In the genomic region with DNA sequence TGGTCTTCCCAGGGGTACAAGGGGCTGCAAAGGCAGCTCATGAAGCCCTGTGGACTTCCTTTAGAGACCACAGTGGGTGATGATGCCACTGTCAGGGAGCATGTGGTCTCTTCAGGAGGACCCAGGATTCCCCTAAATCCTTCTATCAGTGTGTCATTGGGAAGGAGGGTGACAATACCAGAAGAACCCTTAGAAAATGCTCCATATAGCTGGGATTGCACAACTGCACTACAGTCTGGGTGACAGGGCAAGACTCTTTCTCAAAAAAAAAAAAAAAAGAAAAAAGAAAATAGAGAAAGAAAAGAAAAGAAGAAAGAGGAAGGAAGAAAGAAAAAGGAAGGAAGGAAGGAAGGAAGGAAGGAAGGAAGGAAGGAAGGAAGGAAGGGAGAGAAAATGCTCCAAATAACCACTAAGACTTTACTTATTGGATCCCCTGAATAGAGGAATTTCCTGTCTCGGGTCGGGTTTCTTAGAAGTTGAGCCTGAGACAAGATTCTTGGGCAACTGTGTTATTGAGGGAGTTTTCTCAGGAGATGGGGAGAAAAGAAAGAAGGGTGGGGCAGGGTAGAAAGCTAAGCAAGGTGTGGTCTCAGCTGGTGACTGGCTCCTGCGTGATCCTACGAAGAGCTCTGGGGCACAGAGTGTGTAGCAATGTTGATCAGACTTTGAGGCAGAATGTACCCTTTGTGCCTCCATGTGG, we compare ENCODE assay signal across 24 cellular contexts.
DNase-seq lines count a peak whose midpoint lies in the region; ATAC-seq and TF ChIP-seq lines count a peak whose summit lies in the region.
"Had no signal": no experiment of that assay in that cellular context is flagged by ENCODE, and none has a peak within 500 bp of the region (broad histone marks: within the 10 kb centered on the region; RNA-seq: fewer than 3 reads in every experiment).

No MANE protein-coding gene starts in this region.

- no peak for ATAC-seq in GM21360 (IDR thresholded peaks at IDR 0.05; ENCODE audit: unreplicated experiment)
- ATAC-seq: A549, GM12878 had no signal

- peaks cover 84% of the 10 kb centered on the region for H3K4me1 ChIP-seq in A673 (ENCODE audit: insufficient read depth, low read length, poor library complexity, severe bottlenecking)
- H3K4me1 ChIP-seq: A549, BE2C, BLaER1 had no signal

- TF ChIP-seq CTCF in A673 (conservative IDR thresholded peaks at IDR 0.05; ENCODE audit: low read depth, low read length), result no peak

- CTCF ChIA-PET in A673 (lab: Charles Lee), result interaction anchor here (0.5 to 2.6 kb wide), 5 partner anchors 28 to 1516 kb away, joined by 3 to 19 read pairs (median 3); no protein-coding TSS in a partner anchor

- H3K36me3 ChIP-seq in A673 (ENCODE audit: insufficient read depth, low read length, poor library complexity, severe bottlenecking) (no peaks in the 10 kb centered on the region), SK-N-MC (ENCODE audit: insufficient read depth, low read length) (no peaks in the 10 kb centered on the region)
- H3K36me3 ChIP-seq: BE2C, BLaER1 had no signal

- H3K27ac ChIP-seq in A673 (ENCODE audit: low read depth, low read length, poor library complexity, severe bottlenecking) (peak overlapping the region; percentile 99), SK-N-MC (peak overlapping the region; percentile 100)
- H3K27ac ChIP-seq: 22Rv1, A549, BLaER1 had no signal

- H3K4me3 ChIP-seq in A673 (ENCODE audit: low read depth, low read length, poor library complexity, severe bottlenecking) (peak overlapping the region; percentile 3), SK-N-MC (peak overlapping the region; percentile 69)
- H3K4me3 ChIP-seq: A549, BLaER1, GM12878 had no signal

- intact Hi-C loops in A673 (cut with micrococcal nuclease; ENCODE audit: unreplicated experiment), result loop anchor here (1.0 to 10.0 kb wide), 10 partner anchors 20 to 640 kb away; a partner anchor contains a TSS

- no peaks in the 10 kb centered on the region for H3K9me3 ChIP-seq in A673 (ENCODE audit: low read depth, low read length, poor library complexity, severe bottlenecking)
- no peaks in the 10 kb centered on the region for H3K9me3 ChIP-seq in SK-N-MC (ENCODE audit: low read depth, low read length)
- H3K9me3 ChIP-seq: A549, BE2C, BLaER1 had no signal

- peak; percentile 99 for DNase-seq in A673 (ENCODE audit: low spot score)
- DNase-seq in SK-N-MC (ENCODE audit: low read depth, low spot score), result peak; percentile 65
- peak; percentile 37 for DNase-seq in islet precursor cell
- no peak for DNase-seq in NCI-H1694 (lab: John Stamatoyannopoulos, UW)
- no peak for DNase-seq in stimulated activated CD4-positive, alpha-beta T cell treated with anti-CD3 and anti-CD28 coated beads, Interleukin-2, amount 100 ng/mL, for 24 hours
- DNase-seq: ACHN; BE2C; C1 segment of cervical spinal cord; CD4-positive, alpha-beta memory T cell; CD4-positive, CD25-positive, alpha-beta regulatory T cell; CD8-positive, alpha-beta memory T cell; COR-L47; DMS 273 treated with DMSO at 0.1 percent for 48 hours; DMS153; DMS53; DMS79; DND-41; EL; GDM1 had no signal

- TSS peak; percentile 83 for BruUV-seq in A673 (replicated peaks; lab: Mats Ljungman, UMichigan)

- POLR2A ChIA-PET in A673 (lab: Charles Lee; ENCODE audit: low non-redundant PET), result interaction anchor here (0.6 to 1.6 kb wide), 4 partner anchors 9 to 1144 kb away, joined by 5 to 25 read pairs (median 14); no protein-coding TSS in a partner anchor

- no peaks in the 10 kb centered on the region for H3K27me3 ChIP-seq in A673 (replicated peaks; ENCODE audit: insufficient read depth, low read depth, low read length, poor library complexity)
- H3K27me3 ChIP-seq: BE2C, BLaER1 had no signal

- peak overlapping the region; percentile 80 for H3K9ac ChIP-seq in SK-N-MC (ENCODE audit: insufficient read length)
- H3K9ac ChIP-seq: BLaER1 had no signal

Comparison
In these comparisons a context has a peak if more than half of its experiments do, and no peak if none do; other contexts are left out.
1. DNase-seq: peak in A673 (single experiment), SK-N-MC (single experiment) and islet precursor cell (single experiment); none in NCI-H1694 (single experiment) and stimulated activated CD4-positive, alpha-beta T cell treated with anti-CD3 and anti-CD28 coated beads, Interleukin-2, amount 100 ng/mL, for 24 hours (0 of 2).